In the genomic region with DNA sequence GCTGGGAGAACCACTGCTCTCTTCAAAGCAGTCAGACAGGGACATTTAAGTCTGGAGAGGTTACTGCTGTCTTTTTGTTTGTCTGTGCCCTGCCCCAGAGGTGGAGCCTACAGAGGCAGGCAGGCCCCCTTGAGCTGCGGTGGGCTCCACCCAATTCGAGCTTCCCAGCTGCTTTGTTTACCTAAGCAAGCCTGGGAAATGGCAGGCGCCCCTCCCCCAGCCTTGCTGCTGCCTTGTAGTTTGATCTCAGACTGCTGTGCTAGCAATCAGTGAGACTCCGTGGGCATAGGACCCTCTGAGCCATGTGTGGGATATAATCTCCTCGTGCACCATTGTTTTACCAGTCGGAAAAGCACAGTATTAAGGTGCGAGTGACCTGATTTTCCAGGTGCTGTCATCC, we compare ENCODE assay signal across 1 cellular context.
A peak's percentile ranks its signal among the peaks of the same experiment; 100 is the strongest.
TF ChIP-seq lines count a peak whose summit lies in the region.

No MANE protein-coding gene starts in this region.

TF ChIP-seq in HepG2, 621 proteins besides CTCF, POLR2A, EP300 and RAD21 (continued from another document):
- TF ChIP-seq HOXA3 (CRISPR knock-in tag; IDR thresholded peaks at IDR 0.05), result 0 out of 2 replicates have a peak, but pooled peaks have one; percentile 22
- TF ChIP-seq SALL1 (CRISPR knock-in tag; IDR thresholded peaks at IDR 0.05), result peak; percentile 67
- TF ChIP-seq, protein P1, sequence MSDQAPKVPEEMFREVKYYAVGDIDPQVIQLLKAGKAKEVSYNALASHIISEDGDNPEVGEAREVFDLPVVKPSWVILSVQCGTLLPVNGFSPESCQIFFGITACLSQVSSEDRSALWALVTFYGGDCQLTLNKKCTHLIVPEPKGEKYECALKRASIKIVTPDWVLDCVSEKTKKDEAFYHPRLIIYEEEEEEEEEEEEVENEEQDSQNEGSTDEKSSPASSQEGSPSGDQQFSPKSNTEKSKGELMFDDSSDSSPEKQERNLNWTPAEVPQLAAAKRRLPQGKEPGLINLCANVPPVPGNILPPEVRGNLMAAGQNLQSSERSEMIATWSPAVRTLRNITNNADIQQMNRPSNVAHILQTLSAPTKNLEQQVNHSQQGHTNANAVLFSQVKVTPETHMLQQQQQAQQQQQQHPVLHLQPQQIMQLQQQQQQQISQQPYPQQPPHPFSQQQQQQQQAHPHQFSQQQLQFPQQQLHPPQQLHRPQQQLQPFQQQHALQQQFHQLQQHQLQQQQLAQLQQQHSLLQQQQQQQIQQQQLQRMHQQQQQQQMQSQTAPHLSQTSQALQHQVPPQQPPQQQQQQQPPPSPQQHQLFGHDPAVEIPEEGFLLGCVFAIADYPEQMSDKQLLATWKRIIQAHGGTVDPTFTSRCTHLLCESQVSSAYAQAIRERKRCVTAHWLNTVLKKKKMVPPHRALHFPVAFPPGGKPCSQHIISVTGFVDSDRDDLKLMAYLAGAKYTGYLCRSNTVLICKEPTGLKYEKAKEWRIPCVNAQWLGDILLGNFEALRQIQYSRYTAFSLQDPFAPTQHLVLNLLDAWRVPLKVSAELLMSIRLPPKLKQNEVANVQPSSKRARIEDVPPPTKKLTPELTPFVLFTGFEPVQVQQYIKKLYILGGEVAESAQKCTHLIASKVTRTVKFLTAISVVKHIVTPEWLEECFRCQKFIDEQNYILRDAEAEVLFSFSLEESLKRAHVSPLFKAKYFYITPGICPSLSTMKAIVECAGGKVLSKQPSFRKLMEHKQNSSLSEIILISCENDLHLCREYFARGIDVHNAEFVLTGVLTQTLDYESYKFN (CRISPR knock-in tag; conservative IDR thresholded peaks at IDR 0.05), result peak; percentile 40; the same call in 1 of the 2 replicates
- TF ChIP-seq, protein P2, sequence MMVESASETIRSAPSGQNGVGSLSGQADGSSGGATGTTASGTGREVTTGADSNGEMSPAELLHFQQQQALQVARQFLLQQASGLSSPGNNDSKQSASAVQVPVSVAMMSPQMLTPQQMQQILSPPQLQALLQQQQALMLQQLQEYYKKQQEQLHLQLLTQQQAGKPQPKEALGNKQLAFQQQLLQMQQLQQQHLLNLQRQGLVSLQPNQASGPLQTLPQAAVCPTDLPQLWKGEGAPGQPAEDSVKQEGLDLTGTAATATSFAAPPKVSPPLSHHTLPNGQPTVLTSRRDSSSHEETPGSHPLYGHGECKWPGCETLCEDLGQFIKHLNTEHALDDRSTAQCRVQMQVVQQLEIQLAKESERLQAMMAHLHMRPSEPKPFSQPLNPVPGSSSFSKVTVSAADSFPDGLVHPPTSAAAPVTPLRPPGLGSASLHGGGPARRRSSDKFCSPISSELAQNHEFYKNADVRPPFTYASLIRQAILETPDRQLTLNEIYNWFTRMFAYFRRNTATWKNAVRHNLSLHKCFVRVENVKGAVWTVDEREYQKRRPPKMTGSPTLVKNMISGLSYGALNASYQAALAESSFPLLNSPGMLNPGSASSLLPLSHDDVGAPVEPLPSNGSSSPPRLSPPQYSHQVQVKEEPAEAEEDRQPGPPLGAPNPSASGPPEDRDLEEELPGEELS (CRISPR knock-in tag; IDR thresholded peaks at IDR 0.05), result peak; percentile 55; the same call in 1 of the 2 replicates
- 0 out of 2 replicates have a peak, but pooled peaks have one; percentile 41 for TF ChIP-seq ZNF605 (CRISPR knock-in tag; IDR thresholded peaks at IDR 0.05)
- TF ChIP-seq ZNF558 (CRISPR knock-in tag; IDR thresholded peaks at IDR 0.05; ENCODE audit: borderline replicate concordance), result 0 out of 2 replicates have a peak, but pooled peaks have one; percentile 42
- peak; percentile 59 for TF ChIP-seq SP5 (CRISPR knock-in tag; IDR thresholded peaks at IDR 0.05; ENCODE audit: borderline replicate concordance, low read depth)
- TF ChIP-seq, protein P3, sequence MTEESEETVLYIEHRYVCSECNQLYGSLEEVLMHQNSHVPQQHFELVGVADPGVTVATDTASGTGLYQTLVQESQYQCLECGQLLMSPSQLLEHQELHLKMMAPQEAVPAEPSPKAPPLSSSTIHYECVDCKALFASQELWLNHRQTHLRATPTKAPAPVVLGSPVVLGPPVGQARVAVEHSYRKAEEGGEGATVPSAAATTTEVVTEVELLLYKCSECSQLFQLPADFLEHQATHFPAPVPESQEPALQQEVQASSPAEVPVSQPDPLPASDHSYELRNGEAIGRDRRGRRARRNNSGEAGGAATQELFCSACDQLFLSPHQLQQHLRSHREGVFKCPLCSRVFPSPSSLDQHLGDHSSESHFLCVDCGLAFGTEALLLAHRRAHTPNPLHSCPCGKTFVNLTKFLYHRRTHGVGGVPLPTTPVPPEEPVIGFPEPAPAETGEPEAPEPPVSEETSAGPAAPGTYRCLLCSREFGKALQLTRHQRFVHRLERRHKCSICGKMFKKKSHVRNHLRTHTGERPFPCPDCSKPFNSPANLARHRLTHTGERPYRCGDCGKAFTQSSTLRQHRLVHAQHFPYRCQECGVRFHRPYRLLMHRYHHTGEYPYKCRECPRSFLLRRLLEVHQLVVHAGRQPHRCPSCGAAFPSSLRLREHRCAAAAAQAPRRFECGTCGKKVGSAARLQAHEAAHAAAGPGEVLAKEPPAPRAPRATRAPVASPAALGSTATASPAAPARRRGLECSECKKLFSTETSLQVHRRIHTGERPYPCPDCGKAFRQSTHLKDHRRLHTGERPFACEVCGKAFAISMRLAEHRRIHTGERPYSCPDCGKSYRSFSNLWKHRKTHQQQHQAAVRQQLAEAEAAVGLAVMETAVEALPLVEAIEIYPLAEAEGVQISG (CRISPR knock-in tag; IDR thresholded peaks at IDR 0.05), result 0 out of 2 replicates have a peak, but pooled peaks have one; percentile 21
- TF ChIP-seq, protein P4, sequence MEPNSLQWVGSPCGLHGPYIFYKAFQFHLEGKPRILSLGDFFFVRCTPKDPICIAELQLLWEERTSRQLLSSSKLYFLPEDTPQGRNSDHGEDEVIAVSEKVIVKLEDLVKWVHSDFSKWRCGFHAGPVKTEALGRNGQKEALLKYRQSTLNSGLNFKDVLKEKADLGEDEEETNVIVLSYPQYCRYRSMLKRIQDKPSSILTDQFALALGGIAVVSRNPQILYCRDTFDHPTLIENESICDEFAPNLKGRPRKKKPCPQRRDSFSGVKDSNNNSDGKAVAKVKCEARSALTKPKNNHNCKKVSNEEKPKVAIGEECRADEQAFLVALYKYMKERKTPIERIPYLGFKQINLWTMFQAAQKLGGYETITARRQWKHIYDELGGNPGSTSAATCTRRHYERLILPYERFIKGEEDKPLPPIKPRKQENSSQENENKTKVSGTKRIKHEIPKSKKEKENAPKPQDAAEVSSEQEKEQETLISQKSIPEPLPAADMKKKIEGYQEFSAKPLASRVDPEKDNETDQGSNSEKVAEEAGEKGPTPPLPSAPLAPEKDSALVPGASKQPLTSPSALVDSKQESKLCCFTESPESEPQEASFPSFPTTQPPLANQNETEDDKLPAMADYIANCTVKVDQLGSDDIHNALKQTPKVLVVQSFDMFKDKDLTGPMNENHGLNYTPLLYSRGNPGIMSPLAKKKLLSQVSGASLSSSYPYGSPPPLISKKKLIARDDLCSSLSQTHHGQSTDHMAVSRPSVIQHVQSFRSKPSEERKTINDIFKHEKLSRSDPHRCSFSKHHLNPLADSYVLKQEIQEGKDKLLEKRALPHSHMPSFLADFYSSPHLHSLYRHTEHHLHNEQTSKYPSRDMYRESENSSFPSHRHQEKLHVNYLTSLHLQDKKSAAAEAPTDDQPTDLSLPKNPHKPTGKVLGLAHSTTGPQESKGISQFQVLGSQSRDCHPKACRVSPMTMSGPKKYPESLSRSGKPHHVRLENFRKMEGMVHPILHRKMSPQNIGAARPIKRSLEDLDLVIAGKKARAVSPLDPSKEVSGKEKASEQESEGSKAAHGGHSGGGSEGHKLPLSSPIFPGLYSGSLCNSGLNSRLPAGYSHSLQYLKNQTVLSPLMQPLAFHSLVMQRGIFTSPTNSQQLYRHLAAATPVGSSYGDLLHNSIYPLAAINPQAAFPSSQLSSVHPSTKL (CRISPR knock-in tag; IDR thresholded peaks at IDR 0.05), result peak; percentile 69; the same call in 1 of the 2 replicates
- 0 out of 2 replicates have a peak, but pooled peaks have one; percentile 21 for TF ChIP-seq FOXK1 (CRISPR knock-in tag; IDR thresholded peaks at IDR 0.05; ENCODE audit: borderline replicate concordance, low read depth)
- peak; percentile 24; the same call in 1 of the 2 replicates for TF ChIP-seq HNF4A (CRISPR knock-in tag; IDR thresholded peaks at IDR 0.05)
- TF ChIP-seq, protein P5, sequence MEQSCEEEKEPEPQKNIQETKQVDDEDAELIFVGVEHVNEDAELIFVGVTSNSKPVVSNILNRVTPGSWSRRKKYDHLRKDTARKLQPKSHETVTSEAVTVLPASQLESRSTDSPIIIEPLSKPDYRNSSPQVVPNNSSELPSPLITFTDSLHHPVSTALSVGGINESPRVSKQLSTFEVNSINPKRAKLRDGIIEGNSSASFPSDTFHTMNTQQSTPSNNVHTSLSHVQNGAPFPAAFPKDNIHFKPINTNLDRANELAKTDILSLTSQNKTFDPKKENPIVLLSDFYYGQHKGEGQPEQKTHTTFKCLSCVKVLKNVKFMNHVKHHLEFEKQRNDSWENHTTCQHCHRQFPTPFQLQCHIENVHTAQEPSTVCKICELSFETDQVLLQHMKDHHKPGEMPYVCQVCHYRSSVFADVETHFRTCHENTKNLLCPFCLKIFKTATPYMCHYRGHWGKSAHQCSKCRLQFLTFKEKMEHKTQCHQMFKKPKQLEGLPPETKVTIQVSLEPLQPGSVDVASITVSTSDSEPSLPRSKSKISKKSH (CRISPR knock-in tag; IDR thresholded peaks at IDR 0.05; ENCODE audit: borderline replicate concordance), result peak; percentile 46; the same call in 1 of the 2 replicates
- TF ChIP-seq TBX2 (CRISPR knock-in tag; IDR thresholded peaks at IDR 0.05; ENCODE audit: borderline replicate concordance), result 0 out of 2 replicates have a peak, but pooled peaks have one; percentile 38
- TF ChIP-seq, protein P6, sequence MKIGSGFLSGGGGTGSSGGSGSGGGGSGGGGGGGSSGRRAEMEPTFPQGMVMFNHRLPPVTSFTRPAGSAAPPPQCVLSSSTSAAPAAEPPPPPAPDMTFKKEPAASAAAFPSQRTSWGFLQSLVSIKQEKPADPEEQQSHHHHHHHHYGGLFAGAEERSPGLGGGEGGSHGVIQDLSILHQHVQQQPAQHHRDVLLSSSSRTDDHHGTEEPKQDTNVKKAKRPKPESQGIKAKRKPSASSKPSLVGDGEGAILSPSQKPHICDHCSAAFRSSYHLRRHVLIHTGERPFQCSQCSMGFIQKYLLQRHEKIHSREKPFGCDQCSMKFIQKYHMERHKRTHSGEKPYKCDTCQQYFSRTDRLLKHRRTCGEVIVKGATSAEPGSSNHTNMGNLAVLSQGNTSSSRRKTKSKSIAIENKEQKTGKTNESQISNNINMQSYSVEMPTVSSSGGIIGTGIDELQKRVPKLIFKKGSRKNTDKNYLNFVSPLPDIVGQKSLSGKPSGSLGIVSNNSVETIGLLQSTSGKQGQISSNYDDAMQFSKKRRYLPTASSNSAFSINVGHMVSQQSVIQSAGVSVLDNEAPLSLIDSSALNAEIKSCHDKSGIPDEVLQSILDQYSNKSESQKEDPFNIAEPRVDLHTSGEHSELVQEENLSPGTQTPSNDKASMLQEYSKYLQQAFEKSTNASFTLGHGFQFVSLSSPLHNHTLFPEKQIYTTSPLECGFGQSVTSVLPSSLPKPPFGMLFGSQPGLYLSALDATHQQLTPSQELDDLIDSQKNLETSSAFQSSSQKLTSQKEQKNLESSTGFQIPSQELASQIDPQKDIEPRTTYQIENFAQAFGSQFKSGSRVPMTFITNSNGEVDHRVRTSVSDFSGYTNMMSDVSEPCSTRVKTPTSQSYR (CRISPR knock-in tag; IDR thresholded peaks at IDR 0.05; ENCODE audit: borderline replicate concordance), result peak; percentile 95
- peak; percentile 36; the same call in 1 of the 2 replicates for TF ChIP-seq ZNF788 (CRISPR knock-in tag; IDR thresholded peaks at IDR 0.05; ENCODE audit: borderline replicate concordance)
- peak; percentile 43; the same call in 1 of the 2 replicates for TF ChIP-seq ZMYM4 (CRISPR knock-in tag; IDR thresholded peaks at IDR 0.05)
